20 cellular contexts compared by ENCODE assay signal in the genomic region with DNA sequence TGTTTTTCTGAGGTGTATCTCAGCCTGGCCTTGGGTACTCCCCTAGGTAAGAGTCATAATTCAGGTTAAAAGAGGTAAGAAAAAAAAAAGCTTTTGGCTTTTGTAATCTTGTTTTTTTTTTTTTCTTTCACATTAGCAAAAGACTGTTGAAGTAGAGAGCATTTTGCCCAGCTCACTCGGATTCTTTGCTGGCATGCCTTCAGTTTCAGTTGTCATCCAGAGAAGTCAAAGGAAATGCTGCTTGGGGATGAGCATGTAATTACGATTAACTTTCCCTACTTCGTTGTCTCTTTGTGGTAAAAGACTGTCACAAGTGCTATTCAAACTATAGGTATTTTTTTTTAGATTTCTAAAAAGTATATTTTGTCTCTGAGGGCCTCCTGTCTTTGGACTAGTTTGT. TPM values are rescaled to one million over a fixed set of nuclear protein-coding genes. Genes with fewer than 3 reads are reported as not detected.
DNase-seq lines count a peak whose midpoint lies in the region; ATAC-seq, FAIRE-seq and TF ChIP-seq lines count a peak whose summit lies in the region.
"Had no signal": no experiment of that assay in that cellular context is flagged by ENCODE, and none has a peak within 500 bp of the region (broad histone marks: within the 10 kb centered on the region; RNA-seq: fewer than 3 reads in every experiment).

No MANE protein-coding gene starts in this region.

- H4K5ac ChIP-seq in mesendoderm (ENCODE audit: low read length) = no peak overlapping the region

- H3K4me1 Mint-ChIP-seq in activated CD4-positive, alpha-beta T cell treated with anti-CD3 and anti-CD28 coated beads for 36 hours = peaks cover 81% of the 10 kb centered on the region

- 0 out of 4 replicates have a peak, but pooled peaks cover 0 to 6% of the 10 kb centered on the region in 2 experiments for H3K36me3 ChIP-seq in GM12878 (ENCODE audit: control insufficient read depth in 2 of 2, insufficient read depth in 2 of 2, low read length in 1 of 2)
- no peaks in the 10 kb centered on the region for H3K36me3 ChIP-seq in mesendoderm (ENCODE audit: control insufficient read depth, insufficient read depth, low read length)
- H3K36me3 ChIP-seq in tibial nerve = no peaks in the 10 kb centered on the region

- no peaks in the 10 kb centered on the region; the same call in 2 of the 3 replicates for H3K9me3 ChIP-seq in GM12878 (replicated peaks; ENCODE audit: control insufficient read depth, insufficient read depth, low read length)
- H3K9me3 ChIP-seq in tibial nerve = no peaks in the 10 kb centered on the region
- H3K9me3 ChIP-seq: body of pancreas, SJCRH30 had no signal

- H3K9ac ChIP-seq in GM12878 (ENCODE audit: control insufficient read depth, insufficient read depth, low read length) (0 out of 2 replicates have a peak overlapping the region, but pooled peaks have one; percentile 22), mesendoderm (ENCODE audit: low read length) (no peak overlapping the region)

- POLR2A ChIA-PET in activated CD4-positive, alpha-beta T cell treated with anti-CD3 and anti-CD28 coated beads for 36 hours (lab: Charles Lee) = no interaction called here
- POLR2A ChIA-PET in GM12878 (lab: Charles Lee) = interaction anchor here (0.9 to 1.3 kb wide), 5 partner anchors 11 to 108 kb away, joined by 3 to 8 read pairs (median 5); no protein-coding TSS in a partner anchor

- BruUV-seq in GM12878 (replicated peaks; lab: Mats Ljungman, UMichigan) = no TSS peak

- no peak for DNase-seq in activated CD4-positive, alpha-beta T cell treated with anti-CD3 and anti-CD28 coated beads for 36 hours
- no peak for DNase-seq in activated CD4-positive, alpha-beta T cell treated with anti-CD3 and anti-CD28 coated beads, Interleukin-2, amount 50 U/mL, for 1 hour
- DNase-seq in GM12878 (ENCODE audit: low read depth, low spot score) (no peak), mesendoderm (no peak), tibial nerve (ENCODE audit: low spot score in 2 of 2) (no peak), NOMO-1 treated with DMSO at 0.1 percent for 48 hours (lab: John Stamatoyannopoulos, UW; ENCODE audit: unreplicated experiment) (no peak), RCC 7860 (ENCODE audit: low spot score) (no peak)
- DNase-seq: 8988T; activated CD4-positive, alpha-beta T cell treated with anti-CD3 and anti-CD28 coated beads, Interleukin-2, amount 10 ng/mL, durations not matched to agents 24 days and 14 days; activated naive CD4-positive, alpha-beta T cell treated with anti-CD3 and anti-CD28 coated beads, Interleukin-2, amount 50 U/mL, for 16 hours; body of pancreas; CD8-positive, alpha-beta T cell; dermis blood vessel endothelial cell; hippocampal formation; NCI-H187; NCI-H446; SJCRH30; stimulated activated CD4-positive, alpha-beta T cell treated with anti-CD3 and anti-CD28 coated beads, Interleukin-12 subunit alpha, Interleukin-12 subunit beta, amount 100 ng/mL, for 4 hours; stimulated activated naive CD8-positive, alpha-beta T cell treated with anti-CD3 and anti-CD28 coated beads, Interleukin-15, Interleukin-2, amounts not matched to agents 100 U/mL and 50 U/mL, for 24 hours had no signal

- H2BK5ac ChIP-seq in mesendoderm (ENCODE audit: low read length) = no peak overlapping the region

- H3K4me3 Mint-ChIP-seq in activated CD4-positive, alpha-beta T cell treated with anti-CD3 and anti-CD28 coated beads for 36 hours = no peak overlapping the region
- H3K4me3 Mint-ChIP-seq: activated CD4-positive, alpha-beta T cell treated with anti-CD3 and anti-CD28 coated beads, Interleukin-2, amount 10 ng/mL, durations not matched to agents 24 days and 14 days; CD8-positive, alpha-beta T cell had no signal

- no peak overlapping the region for H3K4ac ChIP-seq in mesendoderm (ENCODE audit: low read depth, low read length)

- no peak for ATAC-seq in activated CD4-positive, alpha-beta T cell treated with anti-CD3 and anti-CD28 coated beads for 36 hours
- ATAC-seq in GM12878 (no peak), HG03159 (IDR thresholded peaks at IDR 0.05; ENCODE audit: unreplicated experiment) (no peak)
- ATAC-seq: body of pancreas; CD8-positive, alpha-beta T cell; stimulated activated naive CD8-positive, alpha-beta T cell treated with anti-CD3 and anti-CD28 coated beads, Interleukin-15, Interleukin-2, amounts not matched to agents 100 U/mL and 50 U/mL, for 24 hours had no signal

- WGBS in GM12878 (ENCODE audit: insufficient coverage, insufficient replicate concordance, low lambda C conversion rate, missing lambda C conversion rate) = 43% methylated on average over 3 of the region's 3 CpGs
- WGBS in mesendoderm (ENCODE audit: extremely low coverage, insufficient coverage, low lambda C conversion rate) = no CpG with 5 or more reads among the region's 3 CpGs
- WGBS in tibial nerve, 2 donors = 31 to 33% methylated on average over 3 of the region's 3 CpGs

- H3K79me2 ChIP-seq in GM12878 (ENCODE audit: control insufficient read depth, insufficient read depth, low read length) = peaks cover 99% of the 10 kb centered on the region
- H3K79me2 ChIP-seq in mesendoderm (ENCODE audit: control insufficient read depth, insufficient read depth, low read length) = peaks cover 76% of the 10 kb centered on the region

- no peak overlapping the region for H3K56ac ChIP-seq in mesendoderm (ENCODE audit: low read length)

- TF ChIP-seq EP300 in GM12878 (IDR thresholded peaks at IDR 0.05; ENCODE audit: borderline replicate concordance in 1 of 2, control insufficient read depth in 1 of 2, low read depth in 2 of 2, low read length in 2 of 2) = no peak
- no peak for TF ChIP-seq EP300 in tibial nerve (IDR thresholded peaks at IDR 0.05)

- peaks cover 25% of the 10 kb centered on the region for H3K4me1 ChIP-seq in GM12878 (ENCODE audit: control insufficient read depth, insufficient read depth, low read length)
- H3K4me1 ChIP-seq in mesendoderm (ENCODE audit: control insufficient read depth, low read depth, low read length) = peaks cover 23% of the 10 kb centered on the region
- peaks cover 2 to 91% (median 58%) of the 10 kb centered on the region in 4 donors for H3K4me1 ChIP-seq in tibial nerve

- TF ChIP-seq POLR2A in GM12878 (IDR thresholded peaks at IDR 0.05; ENCODE audit: low read depth, low read length) (no peak), tibial nerve (IDR thresholded peaks at IDR 0.05) (no peak)

- H3K18ac ChIP-seq in mesendoderm (ENCODE audit: low read length) = peak overlapping the region; percentile 60

- no peak overlapping the region for H2AK5ac ChIP-seq in mesendoderm (ENCODE audit: low read length)

- TF ChIP-seq RAD21 in GM12878 (IDR thresholded peaks at IDR 0.05; ENCODE audit: insufficient read depth, low read depth, low read length) = no peak

- H4K8ac ChIP-seq in mesendoderm (ENCODE audit: low read depth, low read length) = no peak overlapping the region

- in situ Hi-C loops in GM12878 (cut with MboI) = loop anchor here (5.0 kb wide), 1 partner anchor 228 kb away; no protein-coding TSS in a partner anchor

- intact Hi-C loops in activated CD4-positive, alpha-beta T cell treated with anti-CD3 and anti-CD28 coated beads for 36 hours (cut with DNase I, micrococcal nuclease) = no loop called here
- intact Hi-C loops in GM12878 (cut with micrococcal nuclease; ENCODE audit: unreplicated experiment) = loop anchor here (10.0 kb wide), 1 partner anchor 310 kb away; the partner anchor contains the start of gene LTN1

- no peak overlapping the region for H3K23ac ChIP-seq in mesendoderm (ENCODE audit: low read length)

- no peak for TF ChIP-seq CTCF in GM12878 (IDR thresholded peaks at IDR 0.05 in 2 of 3, conservative IDR thresholded peaks at IDR 0.05 in 1 of 3; ENCODE audit: control insufficient read depth in 2 of 3, extremely low read depth in 1 of 3, insufficient read depth in 1 of 3, low read depth in 3 of 3, low read length in 3 of 3)
- TF ChIP-seq CTCF in tibial nerve (IDR thresholded peaks at IDR 0.05) = no peak

- RAD21 ChIA-PET in GM12878 (lab: Charles Lee; ENCODE audit: unreplicated experiment) = interaction anchor here (0.7 to 1.3 kb wide), 8 partner anchors 9 to 226 kb away, joined by 3 to 5 read pairs (median 3); no protein-coding TSS in a partner anchor

- H2BK15ac ChIP-seq in mesendoderm (replicated peaks; ENCODE audit: low read depth) = no peak overlapping the region

- FAIRE-seq in GM12878 (lab: Jason Lieb, UNC) (no peak), RCC 7860 (lab: Jason Lieb, UNC) (no peak)

- H3K4me3 ChIP-seq in GM12878 (no peak overlapping the region), mesendoderm (ENCODE audit: low read length) (no peak overlapping the region), tibial nerve (no peak overlapping the region)
- H3K4me3 ChIP-seq: body of pancreas, SJCRH30 had no signal

- CTCF ChIA-PET in activated CD4-positive, alpha-beta T cell treated with anti-CD3 and anti-CD28 coated beads for 36 hours (lab: Charles Lee) = interaction anchor here (1.2 kb wide), 1 partner anchor 67 kb away, joined by 3 read pairs; no protein-coding TSS in a partner anchor
- CTCF ChIA-PET in GM12878 (lab: Yijun Ruan, JAX) = interaction anchor here (0.7 to 13.2 kb wide), 6 partner anchors 12 to 284 kb away, joined by 3 to 157 read pairs (median 3); no protein-coding TSS in a partner anchor

- H3K27me3 ChIP-seq in GM12878 (replicated peaks in 1 of 2; ENCODE audit: control insufficient read depth in 2 of 2, insufficient read depth in 2 of 2, low read length in 1 of 2) (no peaks in the 10 kb centered on the region), mesendoderm (ENCODE audit: insufficient read depth, low read length, poor library complexity) (no peaks in the 10 kb centered on the region), tibial nerve (no peaks in the 10 kb centered on the region)
- H3K27me3 ChIP-seq: body of pancreas, SJCRH30 had no signal

- H2BK120ac ChIP-seq in mesendoderm (ENCODE audit: low read depth, low read length) = no peak overlapping the region

- H3K27ac ChIP-seq in GM12878 (ENCODE audit: control insufficient read depth, insufficient read depth) (peak overlapping the region; percentile 73), mesendoderm (ENCODE audit: low read depth, low read length) (no peak overlapping the region), tibial nerve (peak overlapping the region in 3 of 4 donors; percentile 7 to 54 (median 25))
- H3K27ac ChIP-seq: SJCRH30 had no signal

- peak overlapping the region; percentile 19 for H3K27ac Mint-ChIP-seq in activated CD4-positive, alpha-beta T cell treated with anti-CD3 and anti-CD28 coated beads for 36 hours
- H3K27ac Mint-ChIP-seq: activated CD4-positive, alpha-beta T cell treated with anti-CD3 and anti-CD28 coated beads, Interleukin-2, amount 10 ng/mL, durations not matched to agents 24 days and 14 days; CD8-positive, alpha-beta T cell had no signal

- SMC1A ChIA-PET in GM12878 (lab: Charles Lee; ENCODE audit: uncharacterized antibody, unreplicated experiment) = interaction anchor here (0.8 to 17.9 kb wide), 5 partner anchors 9 to 224 kb away, joined by 3 to 297 read pairs (median 4); no protein-coding TSS in a partner anchor

- no peaks in the 10 kb centered on the region for H3K9me3 Mint-ChIP-seq in activated CD4-positive, alpha-beta T cell treated with anti-CD3 and anti-CD28 coated beads for 36 hours (ENCODE audit: low read depth)
- H3K9me3 Mint-ChIP-seq: activated CD4-positive, alpha-beta T cell treated with anti-CD3 and anti-CD28 coated beads, Interleukin-2, amount 10 ng/mL, durations not matched to agents 24 days and 14 days; CD8-positive, alpha-beta T cell had no signal

- peaks cover 24% of the 10 kb centered on the region for H3K79me1 ChIP-seq in mesendoderm (ENCODE audit: low read length)

- H3K4me2 ChIP-seq in GM12878 (ENCODE audit: control insufficient read depth, insufficient read depth) (peak overlapping the region; percentile 69), mesendoderm (ENCODE audit: low read length) (no peak overlapping the region)

- H3K27me3 Mint-ChIP-seq in activated CD4-positive, alpha-beta T cell treated with anti-CD3 and anti-CD28 coated beads for 36 hours = no peaks in the 10 kb centered on the region
- H3K27me3 Mint-ChIP-seq: activated CD4-positive, alpha-beta T cell treated with anti-CD3 and anti-CD28 coated beads, Interleukin-2, amount 10 ng/mL, durations not matched to agents 24 days and 14 days had no signal

- peaks cover 2% of the 10 kb centered on the region; the same call in 1 of the 2 replicates for H4K20me1 ChIP-seq in GM12878 (ENCODE audit: control insufficient read depth, insufficient read depth)

- peaks cover 10% of the 10 kb centered on the region for H3K36me3 Mint-ChIP-seq in activated CD4-positive, alpha-beta T cell treated with anti-CD3 and anti-CD28 coated beads for 36 hours (ENCODE audit: low read depth)

- H2AFZ ChIP-seq in GM12878 (ENCODE audit: control insufficient read depth, low read depth, low read length) = no peak overlapping the region

RNA-seq across cellular contexts. Expression of gene BACH1, which starts 6.3 kb away (rescaled TPM):
- total RNA-seq in activated CD4-positive, alpha-beta T cell treated with anti-CD3 and anti-CD28 coated beads for 36 hours = 10 to 100 TPM; 24.1 to 27.0 TPM
- 89.0 and 91.9 TPM in 2 replicates for total RNA-seq in GM12878 (2013; cell fraction: nucleolus; rRNA removed)
- total RNA-seq in GM12878 (2014; rRNA removed) (13.8 and 20.1 TPM in 2 replicates), GM12878 (2014; rRNA removed; fragmentation: Illumina TruSeq; extraction: Trizol) (16.9 and 18.1 TPM in 2 replicates), GM12878 (2021) (25.7 TPM in 2 replicates), tibial nerve (10 to 100 TPM; 38.0 to 46.5 (median 39.9) TPM)
- 10.4 TPM for polyA plus RNA-seq in GM12878 (2011; ENCODE audit: low read depth)
- polyA plus RNA-seq in GM12878 (2011; rRNA removed) (18.8 and 26.6 TPM in 2 replicates), GM12878 (2014; fragmentation: Illumina TruSeq; extraction: Trizol) (10.7 and 11.8 TPM in 2 replicates), GM12878 (2014; fragmentation: Nextera tagmentation; extraction: Ambion mirVana) (1 to 10 TPM; 3.2 to 3.3 TPM), GM12878 (2014; rRNA removed) (5.4 and 7.6 TPM in 2 replicates), GM12878 (2016; fragmentation: Nextera tagmentation; extraction: Ambion mirVana) (10 to 100 TPM in 1 of 2 experiments, 1 to 10 TPM in 1; 9.1 to 10.3 TPM)
- 6.6 and 8.8 TPM in 2 replicates for polyA plus RNA-seq in GM12878 (2011; cell fraction: cytosol; rRNA removed)
- polyA plus RNA-seq in GM12878 (2011; cell fraction: nucleus; rRNA removed) = 18.9 TPM in 2 replicates
- polyA plus RNA-seq in GM12878 (2012) = 11.9 and 12.8 TPM in 2 replicates
- 81.2 and 136 TPM in 2 replicates for polyA minus RNA-seq in GM12878 (2011; rRNA and poly(A)+ RNA removed)
- polyA minus RNA-seq in GM12878 (2011; cell fraction: cytosol; rRNA and poly(A)+ RNA removed) = 17.2 and 23.1 TPM in 2 replicates
- polyA minus RNA-seq in GM12878 (2011; cell fraction: nucleus; rRNA and poly(A)+ RNA removed) = 43.3 and 46.8 TPM in 2 replicates
- 25.9 TPM for polyA plus RNA-seq in mesendoderm (2013, experiment 1 of 2)
- polyA plus RNA-seq in mesendoderm (2013, experiment 2 of 2) = 25.8 TPM
